ENCODE assay signal across 7 cellular contexts in genomic region chr17:81481011-81481799, GRCh38. TPM values are rescaled to one million over a fixed set of nuclear protein-coding genes. Genes with fewer than 3 reads are reported as not detected.
DNase-seq lines count a peak whose midpoint lies in the region; ATAC-seq and TF ChIP-seq lines count a peak whose summit lies in the region.

No MANE protein-coding gene starts in this region.

- TF ChIP-seq CTCF in heart right ventricle (IDR thresholded peaks at IDR 0.05): no peak
- TF ChIP-seq CTCF in vagina (IDR thresholded peaks at IDR 0.05): no peak

- H3K4me1 ChIP-seq in heart right ventricle: peaks cover 18 to 54% (median 39%) of the 10 kb centered on the region in 9 donors
- H3K4me1 ChIP-seq in vagina: peaks cover 39% of the 10 kb centered on the region

- H3K27me3 Mint-ChIP-seq in activated naive CD8-positive, alpha-beta T cell treated with anti-CD3 and anti-CD28 coated beads, Interleukin-2, amount 50 U/mL, for 24 hours: peaks cover 27% of the 10 kb centered on the region

- no peaks in the 10 kb centered on the region for H3K9me3 Mint-ChIP-seq in activated naive CD8-positive, alpha-beta T cell treated with anti-CD3 and anti-CD28 coated beads, Interleukin-2, amount 50 U/mL, for 24 hours

- H3K27ac Mint-ChIP-seq in activated naive CD8-positive, alpha-beta T cell treated with anti-CD3 and anti-CD28 coated beads, Interleukin-2, amount 50 U/mL, for 24 hours: no peak overlapping the region

- H3K4me1 Mint-ChIP-seq in activated naive CD8-positive, alpha-beta T cell treated with anti-CD3 and anti-CD28 coated beads, Interleukin-2, amount 50 U/mL, for 24 hours: peaks cover 27% of the 10 kb centered on the region

- no peak for TF ChIP-seq POLR2A in vagina (IDR thresholded peaks at IDR 0.05)

- H3K36me3 ChIP-seq in KOPT-K1 (ENCODE audit: insufficient read depth, low read length) (no peaks in the 10 kb centered on the region), heart right ventricle (no peaks in the 10 kb centered on the region), vagina (no peaks in the 10 kb centered on the region)

- H3K4me3 Mint-ChIP-seq in activated naive CD8-positive, alpha-beta T cell treated with anti-CD3 and anti-CD28 coated beads, Interleukin-2, amount 50 U/mL, for 24 hours: peak overlapping the region; percentile 42

- WGBS in heart right ventricle, 2 donors: 8 to 9% methylated on average over 69 to 96 of the region's 96 CpGs

- ATAC-seq in activated naive CD8-positive, alpha-beta T cell treated with anti-CD3 and anti-CD28 coated beads, Interleukin-2, amount 50 U/mL, for 24 hours: peak; percentile 16
- ATAC-seq in heart right ventricle (peak; percentile 52 to 84 (median 74)), HG03354 (IDR thresholded peaks at IDR 0.05; ENCODE audit: poor library complexity, severe bottlenecking, unreplicated experiment) (no peak)

- peaks cover 0 to 40% (median 0%) of the 10 kb centered on the region in 7 donors for H3K27me3 ChIP-seq in heart right ventricle
- H3K27me3 ChIP-seq in vagina: no peaks in the 10 kb centered on the region

- H3K27ac ChIP-seq in KOPT-K1 (ENCODE audit: low read depth, low read length, poor library complexity, severe bottlenecking): peak overlapping the region; percentile 98
- H3K27ac ChIP-seq in heart right ventricle: peak overlapping the region in 7 of 10 donors; percentile 35 to 60 (median 56)
- no peak overlapping the region for H3K27ac ChIP-seq in vagina

- H3K9me3 ChIP-seq in KOPT-K1 (ENCODE audit: insufficient read depth, low read length, poor library complexity, severe bottlenecking): no peaks in the 10 kb centered on the region
- H3K9me3 ChIP-seq in heart right ventricle: no peaks in the 10 kb centered on the region
- no peaks in the 10 kb centered on the region for H3K9me3 ChIP-seq in vagina

- H3K36me3 Mint-ChIP-seq in activated naive CD8-positive, alpha-beta T cell treated with anti-CD3 and anti-CD28 coated beads, Interleukin-2, amount 50 U/mL, for 24 hours (ENCODE audit: low read depth): no peaks in the 10 kb centered on the region

- peak; percentile 34 for DNase-seq in SHP77 treated with DMSO at 0.1 percent for 48 hours (lab: John Stamatoyannopoulos, UW)
- DNase-seq in activated naive CD8-positive, alpha-beta T cell treated with anti-CD3 and anti-CD28 coated beads, Interleukin-2, amount 50 U/mL, for 24 hours: peak; percentile 61
- peak; percentile 72 to 85 for DNase-seq in heart right ventricle
- DNase-seq in posterior cingulate gyrus: peak; percentile 59 to 97 (median 80)
- no peak for DNase-seq in vagina (ENCODE audit: extremely low spot score in 2 of 2)

- intact Hi-C loops in heart right ventricle (cut with DNase I) (loop anchor here in 9 of 10 donors (1.0 to 10.0 kb wide), 12 partner anchors 59 to 336 kb away; partner anchors contain the start of genes SLC38A10 (in 3 of the 9) and BAHCC1 (in 2 of the 9)), posterior cingulate gyrus (cut with DNase I) (loop anchor here (5.0 kb wide), 1 partner anchor 189 kb away; no protein-coding TSS in a partner anchor), vagina (cut with DNase I) (loop anchor here (2.0 kb wide), 2 partner anchors 82 to 134 kb away; no protein-coding TSS in a partner anchor)

- peak overlapping the region; percentile 12 to 64 (median 58) for H3K4me3 ChIP-seq in heart right ventricle
- H3K4me3 ChIP-seq in vagina: peak overlapping the region; percentile 35 to 36

RNA-seq across cellular contexts. Expression of gene ACTG1, which starts 31.4 kb away (rescaled TPM):
- total RNA-seq in heart right ventricle: 100 to 1,000 TPM; 298 to 959 (median 345) TPM
- 1,000 to 10,000 TPM in 1 of 2 donors, 100 to 1,000 TPM in 1; 290 to 1,180 TPM for polyA plus RNA-seq in heart right ventricle
- total RNA-seq in vagina: 2,441 TPM

RNA-seq across cellular contexts. Expression of gene FSCN2, which starts 47.0 kb away (rescaled TPM):
- total RNA-seq in heart right ventricle: 1 to 10 TPM in 1 of 10 donors, under 1 TPM in 7, not detected in 2; 0.28 to 1.3 (median 0.45) TPM
- under 1 TPM; 0.14 to 0.95 TPM for polyA plus RNA-seq in heart right ventricle
- total RNA-seq in vagina: 6.6 TPM

Comparison
In these comparisons a context has a peak if more than half of its experiments do, and no peak if none do; other contexts are left out.
1. DNase-seq: peak in SHP77 treated with DMSO at 0.1 percent for 48 hours (single experiment), activated naive CD8-positive, alpha-beta T cell treated with anti-CD3 and anti-CD28 coated beads, Interleukin-2, amount 50 U/mL, for 24 hours (single experiment), heart right ventricle (2 of 2) and posterior cingulate gyrus (10 of 10); none in vagina (0 of 2).